Comparison of ENCODE assay signal across 1 cellular context in the genomic region with DNA sequence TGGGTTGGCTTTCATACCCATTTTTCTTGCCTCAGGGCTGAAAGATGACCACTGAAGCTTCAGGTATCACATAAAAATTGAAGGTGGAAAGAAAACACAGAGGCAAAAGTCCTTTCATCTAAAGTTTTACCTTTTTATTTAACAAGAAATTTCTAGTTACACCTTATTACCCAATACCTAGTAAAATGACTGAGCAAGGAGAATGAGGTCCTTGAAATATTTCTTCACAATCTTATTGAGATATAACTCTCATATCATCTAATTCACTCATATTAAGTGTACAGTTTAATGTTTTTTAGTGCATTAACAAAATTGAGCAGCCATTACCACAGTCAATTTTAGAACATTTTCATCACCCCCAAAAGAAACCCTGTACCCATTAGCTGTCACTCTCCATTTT.
TF ChIP-seq lines count a peak whose summit lies in the region.

No MANE protein-coding gene starts in this region.

TF ChIP-seq in K562, 482 proteins besides CTCF, POLR2A, EP300 and RAD21 (continued from another document):
- TF ChIP-seq, protein P1, sequence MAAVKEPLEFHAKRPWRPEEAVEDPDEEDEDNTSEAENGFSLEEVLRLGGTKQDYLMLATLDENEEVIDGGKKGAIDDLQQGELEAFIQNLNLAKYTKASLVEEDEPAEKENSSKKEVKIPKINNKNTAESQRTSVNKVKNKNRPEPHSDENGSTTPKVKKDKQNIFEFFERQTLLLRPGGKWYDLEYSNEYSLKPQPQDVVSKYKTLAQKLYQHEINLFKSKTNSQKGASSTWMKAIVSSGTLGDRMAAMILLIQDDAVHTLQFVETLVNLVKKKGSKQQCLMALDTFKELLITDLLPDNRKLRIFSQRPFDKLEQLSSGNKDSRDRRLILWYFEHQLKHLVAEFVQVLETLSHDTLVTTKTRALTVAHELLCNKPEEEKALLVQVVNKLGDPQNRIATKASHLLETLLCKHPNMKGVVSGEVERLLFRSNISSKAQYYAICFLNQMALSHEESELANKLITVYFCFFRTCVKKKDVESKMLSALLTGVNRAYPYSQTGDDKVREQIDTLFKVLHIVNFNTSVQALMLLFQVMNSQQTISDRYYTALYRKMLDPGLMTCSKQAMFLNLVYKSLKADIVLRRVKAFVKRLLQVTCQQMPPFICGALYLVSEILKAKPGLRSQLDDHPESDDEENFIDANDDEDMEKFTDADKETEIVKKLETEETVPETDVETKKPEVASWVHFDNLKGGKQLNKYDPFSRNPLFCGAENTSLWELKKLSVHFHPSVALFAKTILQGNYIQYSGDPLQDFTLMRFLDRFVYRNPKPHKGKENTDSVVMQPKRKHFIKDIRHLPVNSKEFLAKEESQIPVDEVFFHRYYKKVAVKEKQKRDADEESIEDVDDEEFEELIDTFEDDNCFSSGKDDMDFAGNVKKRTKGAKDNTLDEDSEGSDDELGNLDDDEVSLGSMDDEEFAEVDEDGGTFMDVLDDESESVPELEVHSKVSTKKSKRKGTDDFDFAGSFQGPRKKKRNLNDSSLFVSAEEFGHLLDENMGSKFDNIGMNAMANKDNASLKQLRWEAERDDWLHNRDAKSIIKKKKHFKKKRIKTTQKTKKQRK (IDR thresholded peaks at IDR 0.05; ENCODE audit: borderline replicate concordance, low read depth, low read length), result no peak
- no peak for TF ChIP-seq SRSF1 (IDR thresholded peaks at IDR 0.05; ENCODE audit: low read depth, low read length)
- TF ChIP-seq CEBPG (CRISPR knock-in tag; IDR thresholded peaks at IDR 0.05), result no peak
- TF ChIP-seq CEBPG (tag; conservative IDR thresholded peaks at IDR 0.05 in 1 of 2, IDR thresholded peaks at IDR 0.05 in 1 of 2), result peak; percentile 61 to 77
- no peak for TF ChIP-seq NFIX (CRISPR knock-in tag; IDR thresholded peaks at IDR 0.05; ENCODE audit: low read depth)
- TF ChIP-seq DMBX1 (CRISPR knock-in tag; IDR thresholded peaks at IDR 0.05; ENCODE audit: borderline replicate concordance), result no peak
- no peak for TF ChIP-seq CREB1 (IDR thresholded peaks at IDR 0.05)
- TF ChIP-seq CREB1 (CRISPR knock-in tag; IDR thresholded peaks at IDR 0.05), result no peak
- TF ChIP-seq ZNF79 (CRISPR knock-in tag; IDR thresholded peaks at IDR 0.05; ENCODE audit: low read depth), result no peak
TF ChIP-seq in K562: peak in this region for 1.
